In the genomic region with DNA sequence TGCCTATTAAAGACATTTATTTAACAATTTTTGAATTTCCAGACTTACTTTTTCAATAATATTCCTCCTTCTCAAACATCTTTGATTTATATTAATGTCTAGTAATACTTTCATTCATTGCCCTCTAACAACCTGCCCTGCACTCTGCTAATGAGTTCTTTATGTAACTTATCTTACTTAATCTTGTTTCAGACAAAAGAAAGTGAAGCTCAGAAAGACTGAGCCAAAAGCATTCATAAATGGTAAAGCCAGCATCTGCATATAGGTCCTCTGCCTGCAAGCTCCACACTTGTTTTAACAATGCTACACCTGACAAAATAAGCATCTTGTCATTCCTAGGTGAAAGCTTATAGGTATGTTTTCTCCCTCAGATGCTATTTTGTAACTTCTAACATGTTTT, we compare ENCODE assay signal across 16 cellular contexts. TPM values are rescaled to one million over a fixed set of nuclear protein-coding genes. Genes with fewer than 3 reads are reported as not detected.
DNase-seq lines count a peak whose midpoint lies in the region; ATAC-seq, FAIRE-seq and TF ChIP-seq lines count a peak whose summit lies in the region.
"Had no signal": no experiment of that assay in that cellular context is flagged by ENCODE, and none has a peak within 500 bp of the region (broad histone marks: within the 10 kb centered on the region; RNA-seq: fewer than 3 reads in every experiment).

No MANE protein-coding gene starts in this region.

- no peaks in the 10 kb centered on the region for H3K27me3 ChIP-seq in SK-N-SH (ENCODE audit: insufficient read depth)
- no peaks in the 10 kb centered on the region for H3K27me3 ChIP-seq in endothelial cell of umbilical vein (ENCODE audit: control insufficient read depth in 2 of 2, insufficient read depth in 2 of 2, low read length in 2 of 2)
- H3K27me3 ChIP-seq: BE2C had no signal

- dilution Hi-C loops in endothelial cell of umbilical vein (cut with MboI; ENCODE audit: extremely low pct_ligation_motif_present, low sequenced_read_pairs): loop anchor here (25.0 kb wide), 1 partner anchor 227 kb away; no protein-coding TSS in a partner anchor

- H3K27ac ChIP-seq in SK-N-SH (ENCODE audit: low read depth in 2 of 2, low read length in 1 of 2) (peak overlapping the region in 1 of 2 experiments; percentile 99; a peak in 2 of 4 replicates), endothelial cell of umbilical vein (ENCODE audit: insufficient read depth, low read depth, low read length) (no peak overlapping the region)
- H3K27ac ChIP-seq: C4-2B had no signal

- no peak for TF ChIP-seq POLR2A in endothelial cell of umbilical vein (IDR thresholded peaks at IDR 0.05; ENCODE audit: low read depth, low read length)

- H4K20me1 ChIP-seq in SK-N-SH (ENCODE audit: insufficient read depth): peaks cover 4% of the 10 kb centered on the region; the same call in 1 of the 2 replicates
- no peaks in the 10 kb centered on the region for H4K20me1 ChIP-seq in endothelial cell of umbilical vein (replicated peaks; ENCODE audit: control insufficient read depth, extremely low read depth, insufficient read depth, low read length)

- H3K4me2 ChIP-seq in SK-N-SH (no peak overlapping the region), endothelial cell of umbilical vein (ENCODE audit: insufficient read depth, low read length) (no peak overlapping the region)

- H3K9me2 ChIP-seq in SK-N-SH: no peaks in the 10 kb centered on the region

- H3F3A ChIP-seq in SK-N-SH (replicated peaks; ENCODE audit: insufficient read depth): peaks cover 12% of the 10 kb centered on the region

- no peak for FAIRE-seq in endothelial cell of umbilical vein (lab: Jason Lieb, UNC)
- FAIRE-seq: GM12878, GM18507, GM19239 had no signal

- H3K79me2 ChIP-seq in SK-N-SH (ENCODE audit: insufficient read depth) (peaks cover 25% of the 10 kb centered on the region), endothelial cell of umbilical vein (ENCODE audit: control insufficient read depth, insufficient read depth, low read length) (peaks cover 26% of the 10 kb centered on the region)

- H3K9me3 ChIP-seq in SK-N-SH (peaks cover 6% of the 10 kb centered on the region; the same call in 1 of the 2 replicates), endothelial cell of umbilical vein (replicated peaks; ENCODE audit: control insufficient read depth, insufficient read depth, low read length) (no peaks in the 10 kb centered on the region)
- H3K9me3 ChIP-seq: BE2C had no signal

- no peaks in the 10 kb centered on the region for H3K9me1 ChIP-seq in endothelial cell of umbilical vein (replicated peaks; ENCODE audit: control insufficient read depth, extremely low read depth, insufficient read depth, low read length)

- CTCF ChIA-PET in SK-N-SH (lab: Yijun Ruan, JAX) (interaction anchor here (0.9 to 6.3 kb wide), 3 partner anchors 121 to 458 kb away, joined by 3 to 76 read pairs (median 33); no protein-coding TSS in a partner anchor), endothelial cell of umbilical vein (lab: Charles Lee) (interaction anchor here (0.8 to 1.2 kb wide), 4 partner anchors 14 to 250 kb away, joined by 3 to 5 read pairs (median 4); no protein-coding TSS in a partner anchor)

- POLR2A ChIA-PET in SK-N-SH (lab: Yijun Ruan, JAX) (no interaction called here), endothelial cell of umbilical vein (lab: Charles Lee) (no interaction called here)

- ATAC-seq in SK-N-SH treated with all-trans-retinoic acid at 6 μM for 48 hours (no peak), omental fat pad (ENCODE audit: low FRiP score) (no peak), HG03175 (IDR thresholded peaks at IDR 0.05; ENCODE audit: unreplicated experiment) (no peak), GM19023 (IDR thresholded peaks at IDR 0.05; ENCODE audit: unreplicated experiment) (no peak)
- ATAC-seq: GM12878 had no signal

- peaks cover 0 to 3% of the 10 kb centered on the region in 2 experiments for H3K36me3 ChIP-seq in SK-N-SH (replicated peaks in 1 of 2; ENCODE audit: control insufficient read depth in 1 of 2, insufficient read depth in 2 of 2, low read length in 1 of 2)
- no peaks in the 10 kb centered on the region for H3K36me3 ChIP-seq in endothelial cell of umbilical vein (ENCODE audit: control insufficient read depth in 2 of 2, extremely low read depth in 1 of 2, insufficient read depth in 2 of 2, low read length in 2 of 2)
- H3K36me3 ChIP-seq: BE2C had no signal

- H2AFZ ChIP-seq in SK-N-SH (ENCODE audit: low read depth): peak overlapping the region; percentile 0; the same call in 1 of the 2 replicates
- peak overlapping the region; percentile 18 for H2AFZ ChIP-seq in endothelial cell of umbilical vein (ENCODE audit: low read depth, low read length)

- no TSS peak for BruUV-seq in endothelial cell of umbilical vein (replicated peaks; lab: Mats Ljungman, UMichigan)

- no peak for TF ChIP-seq RAD21 in SK-N-SH (IDR thresholded peaks at IDR 0.05; ENCODE audit: low read length)

- H3K4me3 ChIP-seq in SK-N-SH (ENCODE audit: low read depth in 2 of 2, low read length in 1 of 2) (no peak overlapping the region), endothelial cell of umbilical vein (replicated peaks in 1 of 3; ENCODE audit: insufficient read depth in 1 of 3, low read depth in 1 of 3, low read length in 3 of 3) (no peak overlapping the region)
- H3K4me3 ChIP-seq: GM12878 had no signal

- intact Hi-C loops in endothelial cell of umbilical vein (cut with micrococcal nuclease): loop anchor here (10.0 kb wide), 1 partner anchor 289 kb away; no protein-coding TSS in a partner anchor

- TF ChIP-seq EP300 in SK-N-SH (IDR thresholded peaks at IDR 0.05; ENCODE audit: borderline replicate concordance in 1 of 2, low read depth in 1 of 2, low read length in 1 of 2): no peak

- H3K9ac ChIP-seq in SK-N-SH (no peak overlapping the region), endothelial cell of umbilical vein (replicated peaks; ENCODE audit: extremely low read depth, insufficient read depth, low read length) (no peak overlapping the region)

- peaks cover 7 to 11% of the 10 kb centered on the region in 2 experiments; a peak in 3 of 4 replicates for H3K4me1 ChIP-seq in SK-N-SH (ENCODE audit: control insufficient read depth in 1 of 2, insufficient read depth in 2 of 2, low read depth in 1 of 2, low read length in 1 of 2)
- peaks cover 22% of the 10 kb centered on the region for H3K4me1 ChIP-seq in endothelial cell of umbilical vein (ENCODE audit: control insufficient read depth, extremely low read depth, insufficient read depth, low read length)

- no peak for TF ChIP-seq CTCF in SK-N-SH (IDR thresholded peaks at IDR 0.05)
- no peak for TF ChIP-seq CTCF in endothelial cell of umbilical vein (IDR thresholded peaks at IDR 0.05; ENCODE audit: extremely low read depth in 1 of 2, insufficient read depth in 1 of 2, low read depth in 1 of 2, low read length in 2 of 2)
- TF ChIP-seq CTCF in omental fat pad (IDR thresholded peaks at IDR 0.05): no peak

- DNase-seq in SK-N-SH (peak; percentile 25), NCI-H82 treated with DMSO at 0.1 percent for 48 hours (lab: John Stamatoyannopoulos, UW; ENCODE audit: unreplicated experiment) (peak; percentile 84), endothelial cell of umbilical vein (ENCODE audit: low read depth, low spot score) (no peak), omental fat pad (ENCODE audit: low spot score) (no peak), iPS-NIHi7 (ENCODE audit: extremely low spot score) (no peak)
- DNase-seq: BE2C; CD4-positive, alpha-beta memory T cell; DMS79; HCEC 1CT had no signal

TF ChIP-seq in SK-N-SH, 30 proteins besides CTCF, POLR2A, EP300 and RAD21:
- 0 out of 2 replicates have a peak, but pooled peaks have one; percentile 13 for TF ChIP-seq GATA2 (CRISPR knock-in tag; IDR thresholded peaks at IDR 0.05)
- no peak for TF ChIP-seq RCOR1 (IDR thresholded peaks at IDR 0.05; ENCODE audit: low read length)
- TF ChIP-seq POLR2AphosphoS5 (IDR thresholded peaks at IDR 0.05; ENCODE audit: low read depth, low read length): no peak

TF ChIP-seq in SK-N-SH treated with all-trans-retinoic acid at 6 μM for 48 hours, 23 proteins besides CTCF, POLR2A, EP300 and RAD21 (continues in another document):
- no peak for TF ChIP-seq RARB (CRISPR knock-in tag; IDR thresholded peaks at IDR 0.05)

TF ChIP-seq in endothelial cell of umbilical vein, 7 proteins besides CTCF, POLR2A, EP300 and RAD21:
- TF ChIP-seq POLR2AphosphoS5 (IDR thresholded peaks at IDR 0.05; ENCODE audit: insufficient read depth, low read depth, low read length): no peak
- no peak for TF ChIP-seq GATA2 (IDR thresholded peaks at IDR 0.05; ENCODE audit: insufficient read depth, insufficient read length, low read depth, low read length)
- no peak for TF ChIP-seq JUN (IDR thresholded peaks at IDR 0.05; ENCODE audit: borderline replicate concordance, insufficient read depth, insufficient read length, low read depth)
- TF ChIP-seq MYC (IDR thresholded peaks at IDR 0.05; ENCODE audit: low read depth, low read length): no peak
TF ChIP-seq in endothelial cell of umbilical vein: peak in this region for 0.

RNA-seq across cellular contexts. Expression of gene TNPO1, which starts 2.4 kb away (rescaled TPM):
- polyA plus RNA-seq in SK-N-SH (2012; rRNA removed) (19.9 and 27.9 TPM in 2 replicates), endothelial cell of umbilical vein (49.0 and 65.6 TPM in 2 replicates)
- polyA plus RNA-seq in SK-N-SH (2012; cell fraction: cytosol; rRNA removed): 29.4 and 36.6 TPM in 2 replicates
- 11.4 and 27.7 TPM in 2 replicates for polyA plus RNA-seq in SK-N-SH (2012; cell fraction: nucleus; rRNA removed)
- total RNA-seq in endothelial cell of umbilical vein (242 and 298 TPM in 2 replicates), omental fat pad (100 to 1,000 TPM in 2 of 4 donors, 10 to 100 TPM in 2; 74.6 to 123 (median 99.6) TPM)
- 71.0 and 79.5 TPM in 2 replicates for polyA plus RNA-seq in endothelial cell of umbilical vein (2011; cell fraction: cytosol; rRNA removed)
- 124 and 164 TPM in 2 replicates for polyA plus RNA-seq in endothelial cell of umbilical vein (2011; cell fraction: nucleus; rRNA removed)
- 182 and 228 TPM in 2 replicates for polyA plus RNA-seq in endothelial cell of umbilical vein (2012)
- polyA minus RNA-seq in endothelial cell of umbilical vein: 356 and 415 TPM in 2 replicates
- 201 TPM for polyA minus RNA-seq in endothelial cell of umbilical vein (2011; cell fraction: cytosol; rRNA and poly(A)+ RNA removed)
- 332 and 439 TPM in 2 replicates for polyA minus RNA-seq in endothelial cell of umbilical vein (2011; cell fraction: nucleus; rRNA and poly(A)+ RNA removed)

Comparison
In these comparisons a context has a peak if more than half of its experiments do, and no peak if none do; other contexts are left out.
1. DNase-seq: peak in SK-N-SH (single experiment) and NCI-H82 treated with DMSO at 0.1 percent for 48 hours (single experiment); none in endothelial cell of umbilical vein (single experiment), omental fat pad (single experiment) and iPS-NIHi7 (single experiment).